Comparison of ENCODE assay signal across 14 cellular contexts in genomic region chr12:56678852-56679251, GRCh38. TPM values are rescaled to one million over a fixed set of nuclear protein-coding genes. Genes with fewer than 3 reads are reported as not detected.
DNase-seq lines count a peak whose midpoint lies in the region; ATAC-seq, FAIRE-seq and TF ChIP-seq lines count a peak whose summit lies in the region.
"Had no signal": no experiment of that assay in that cellular context is flagged by ENCODE, and none has a peak within 500 bp of the region (broad histone marks: within the 10 kb centered on the region; RNA-seq: fewer than 3 reads in every experiment).

No MANE protein-coding gene starts in this region.

- H3K36me3 Mint-ChIP-seq in activated T-helper 1 cell treated with anti-CD3 and anti-CD28 coated beads, Interleukin-12 subunit alpha, Interleukin-12 subunit beta, Interleukin-2, Interleukin-4 antibody, amounts not matched to agents 30 ng/mL and 10 ng/mL and 1 ng/mL, durations not matched to agents 14 hours and 24 hours and 36 hours (ENCODE audit: low read depth): peaks cover 30% of the 10 kb centered on the region
- H3K36me3 Mint-ChIP-seq in mesothelial cell of epicardium: peaks cover 8% of the 10 kb centered on the region

- H3K9me3 Mint-ChIP-seq in activated T-helper 1 cell treated with anti-CD3 and anti-CD28 coated beads, Interleukin-12 subunit alpha, Interleukin-12 subunit beta, Interleukin-2, Interleukin-4 antibody, amounts not matched to agents 30 ng/mL and 10 ng/mL and 1 ng/mL, durations not matched to agents 14 hours and 24 hours and 36 hours: no peaks in the 10 kb centered on the region
- H3K9me3 Mint-ChIP-seq in mesothelial cell of epicardium: no peaks in the 10 kb centered on the region

- peak overlapping the region; percentile 46 for H3K27ac ChIP-seq in A673 (ENCODE audit: low read depth, low read length, poor library complexity, severe bottlenecking)
- H3K27ac ChIP-seq: foreskin keratinocyte had no signal

- ATAC-seq in GM19455 (IDR thresholded peaks at IDR 0.05; ENCODE audit: unreplicated experiment): no peak
- ATAC-seq: foreskin keratinocyte, mucosa of descending colon had no signal

- H3K4me1 Mint-ChIP-seq in activated T-helper 1 cell treated with anti-CD3 and anti-CD28 coated beads, Interleukin-12 subunit alpha, Interleukin-12 subunit beta, Interleukin-2, Interleukin-4 antibody, amounts not matched to agents 30 ng/mL and 10 ng/mL and 1 ng/mL, durations not matched to agents 14 hours and 24 hours and 36 hours (ENCODE audit: low read depth): peaks cover 37% of the 10 kb centered on the region
- H3K4me1 Mint-ChIP-seq in mesothelial cell of epicardium: peaks cover 3% of the 10 kb centered on the region

- peaks cover 39% of the 10 kb centered on the region for H3K36me3 ChIP-seq in A673 (ENCODE audit: insufficient read depth, low read length, poor library complexity, severe bottlenecking)

- peaks cover 5% of the 10 kb centered on the region for H3K4me1 ChIP-seq in A673 (ENCODE audit: insufficient read depth, low read length, poor library complexity, severe bottlenecking)
- H3K4me1 ChIP-seq: foreskin keratinocyte had no signal

- H3K27ac Mint-ChIP-seq in activated T-helper 1 cell treated with anti-CD3 and anti-CD28 coated beads, Interleukin-12 subunit alpha, Interleukin-12 subunit beta, Interleukin-2, Interleukin-4 antibody, amounts not matched to agents 30 ng/mL and 10 ng/mL and 1 ng/mL, durations not matched to agents 14 hours and 24 hours and 36 hours: peak overlapping the region; percentile 59
- H3K27ac Mint-ChIP-seq in mesothelial cell of epicardium: peak overlapping the region; percentile 30

- H3K4me3 ChIP-seq in A673 (ENCODE audit: low read depth, low read length, poor library complexity, severe bottlenecking): no peak overlapping the region
- H3K4me3 ChIP-seq: mucosa of descending colon had no signal

- H3K9me3 ChIP-seq in A673 (ENCODE audit: low read depth, low read length, poor library complexity, severe bottlenecking): no peaks in the 10 kb centered on the region
- H3K9me3 ChIP-seq: mucosa of descending colon had no signal

- FAIRE-seq in GM12892 (lab: Jason Lieb, UNC): no peak
- no peak for FAIRE-seq in H54 (lab: Jason Lieb, UNC)

- H3K4me3 Mint-ChIP-seq in activated T-helper 1 cell treated with anti-CD3 and anti-CD28 coated beads, Interleukin-12 subunit alpha, Interleukin-12 subunit beta, Interleukin-2, Interleukin-4 antibody, amounts not matched to agents 30 ng/mL and 10 ng/mL and 1 ng/mL, durations not matched to agents 14 hours and 24 hours and 36 hours: no peak overlapping the region
- H3K4me3 Mint-ChIP-seq in mesothelial cell of epicardium: no peak overlapping the region

- DNase-seq in A673 (ENCODE audit: low spot score) (no peak), GM12892 (ENCODE audit: insufficient read length) (no peak), mesothelial cell of epicardium (ENCODE audit: low spot score in 2 of 2, unreplicated experiment in 2 of 2) (no peak), H54 (ENCODE audit: insufficient read length, low spot score) (no peak), KG1 (lab: John Stamatoyannopoulos, UW) (no peak), kidney glomerular epithelial cell (lab: John Stamatoyannopoulos, UW) (no peak)
- DNase-seq in activated T-helper 1 cell treated with anti-CD3 and anti-CD28 coated beads, Interleukin-12 subunit alpha, Interleukin-12 subunit beta, Interleukin-2, Interleukin-4 antibody, amounts not matched to agents 30 ng/mL and 10 ng/mL and 1 ng/mL, durations not matched to agents 14 hours and 24 hours and 36 hours (ENCODE audit: low spot score): no peak
- DNase-seq: foreskin keratinocyte; GOT3; NCI-H2107; Right ventricle myocardium superior; stimulated activated CD4-positive, alpha-beta T cell treated with anti-CD3 and anti-CD28 coated beads, Interleukin-2, amount 100 ng/mL, for 48 hours had no signal

- peak; percentile 34; the same call in 1 of the 2 replicates for TF ChIP-seq POLR2A in GM12892 (IDR thresholded peaks at IDR 0.05; ENCODE audit: low read depth, low read length)
- TF ChIP-seq POLR2A in H54 (IDR thresholded peaks at IDR 0.05; ENCODE audit: low read depth, low read length): no peak

- no peaks in the 10 kb centered on the region for H3K27me3 ChIP-seq in A673 (replicated peaks; ENCODE audit: insufficient read depth, low read depth, low read length, poor library complexity)
- H3K27me3 ChIP-seq: foreskin keratinocyte had no signal

- no peaks in the 10 kb centered on the region for H3K27me3 Mint-ChIP-seq in activated T-helper 1 cell treated with anti-CD3 and anti-CD28 coated beads, Interleukin-12 subunit alpha, Interleukin-12 subunit beta, Interleukin-2, Interleukin-4 antibody, amounts not matched to agents 30 ng/mL and 10 ng/mL and 1 ng/mL, durations not matched to agents 14 hours and 24 hours and 36 hours (ENCODE audit: insufficient read depth)
- no peaks in the 10 kb centered on the region for H3K27me3 Mint-ChIP-seq in mesothelial cell of epicardium (ENCODE audit: low read depth)

- CTCF ChIA-PET in A673 (lab: Charles Lee): no interaction called here

- TF ChIP-seq CTCF in A673 (conservative IDR thresholded peaks at IDR 0.05; ENCODE audit: low read depth, low read length) (no peak), mesothelial cell of epicardium (IDR thresholded peaks at IDR 0.05; ENCODE audit: unreplicated experiment) (no peak)

- POLR2A ChIA-PET in A673 (lab: Charles Lee; ENCODE audit: low non-redundant PET): no interaction called here

- intact Hi-C loops in A673 (cut with micrococcal nuclease; ENCODE audit: unreplicated experiment): no loop called here
- intact Hi-C loops in activated T-helper 1 cell treated with anti-CD3 and anti-CD28 coated beads, Interleukin-12 subunit alpha, Interleukin-12 subunit beta, Interleukin-2, Interleukin-4 antibody, amounts not matched to agents 30 ng/mL and 10 ng/mL and 1 ng/mL, durations not matched to agents 14 hours and 24 hours and 36 hours (cut with micrococcal nuclease): loop anchor here (2.0 kb wide), 1 partner anchor 14 kb away; no protein-coding TSS in a partner anchor

- no TSS peak for BruUV-seq in A673 (replicated peaks; lab: Mats Ljungman, UMichigan)

RNA-seq across cellular contexts. Expression of gene PTGES3, which starts 9.2 kb away (rescaled TPM):
- 413 and 450 TPM in 2 replicates for total RNA-seq in A673 (2021)
- polyA plus RNA-seq in GM12892 (2012; ENCODE audit: missing spikeins): 297 TPM
- total RNA-seq in activated T-helper 1 cell treated with anti-CD3 and anti-CD28 coated beads, Interleukin-12 subunit alpha, Interleukin-12 subunit beta, Interleukin-2, Interleukin-4 antibody, amounts not matched to agents 30 ng/mL and 10 ng/mL and 1 ng/mL, durations not matched to agents 14 hours and 24 hours and 36 hours: 301 and 302 TPM in 2 replicates
- total RNA-seq in mesothelial cell of epicardium: 155 to 161 TPM (median 157 TPM) in 3 replicates

RNA-seq across cellular contexts. Expression of gene ATP5F1B, which starts 33.1 kb away (rescaled TPM):
- total RNA-seq in A673 (2021) (1,089 and 1,126 TPM in 2 replicates), mesothelial cell of epicardium (361 to 391 TPM (median 387 TPM) in 3 replicates)
- 1,127 TPM for polyA plus RNA-seq in GM12892 (2012; ENCODE audit: missing spikeins)
- 714 and 716 TPM in 2 replicates for total RNA-seq in activated T-helper 1 cell treated with anti-CD3 and anti-CD28 coated beads, Interleukin-12 subunit alpha, Interleukin-12 subunit beta, Interleukin-2, Interleukin-4 antibody, amounts not matched to agents 30 ng/mL and 10 ng/mL and 1 ng/mL, durations not matched to agents 14 hours and 24 hours and 36 hours

RNA-seq across cellular contexts. Expression of gene NACA, which starts 46.2 kb away (rescaled TPM):
- 906 and 908 TPM in 2 replicates for total RNA-seq in A673 (2021)
- polyA plus RNA-seq in GM12892 (2012; ENCODE audit: missing spikeins): 3,019 TPM
- 942 and 963 TPM in 2 replicates for total RNA-seq in activated T-helper 1 cell treated with anti-CD3 and anti-CD28 coated beads, Interleukin-12 subunit alpha, Interleukin-12 subunit beta, Interleukin-2, Interleukin-4 antibody, amounts not matched to agents 30 ng/mL and 10 ng/mL and 1 ng/mL, durations not matched to agents 14 hours and 24 hours and 36 hours
- 919 to 987 TPM (median 980 TPM) in 3 replicates for total RNA-seq in mesothelial cell of epicardium

RNA-seq across cellular contexts. Expression of gene BAZ2A, which starts 48.7 kb away (rescaled TPM):
- 126 and 139 TPM in 2 replicates for total RNA-seq in A673 (2021)
- 40.2 TPM for polyA plus RNA-seq in GM12892 (2012; ENCODE audit: missing spikeins)
- total RNA-seq in activated T-helper 1 cell treated with anti-CD3 and anti-CD28 coated beads, Interleukin-12 subunit alpha, Interleukin-12 subunit beta, Interleukin-2, Interleukin-4 antibody, amounts not matched to agents 30 ng/mL and 10 ng/mL and 1 ng/mL, durations not matched to agents 14 hours and 24 hours and 36 hours: 119 and 126 TPM in 2 replicates
- 99.4 to 107 TPM (median 105 TPM) in 3 replicates for total RNA-seq in mesothelial cell of epicardium
